Comparison of ENCODE assay signal across 16 cellular contexts in the genomic region with DNA sequence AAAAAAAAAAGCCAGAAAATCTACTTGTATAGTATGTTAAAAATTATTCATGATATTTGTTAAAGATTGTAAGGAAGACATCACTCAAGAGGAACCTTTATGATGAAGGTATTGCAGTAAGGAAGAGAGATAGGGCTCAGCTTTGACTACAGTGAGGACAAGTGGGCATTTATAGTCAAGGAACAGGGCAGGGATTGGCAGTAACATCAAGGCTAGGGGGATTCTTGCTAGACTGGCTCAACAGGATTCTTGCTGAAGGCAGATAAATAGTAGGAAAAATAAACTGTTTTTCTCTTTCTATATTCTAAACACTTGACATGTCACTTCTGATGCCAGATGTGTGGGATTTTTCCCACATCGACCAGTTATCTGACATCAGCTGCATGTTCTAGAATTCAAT.
DNase-seq lines count a peak whose midpoint lies in the region; ATAC-seq and TF ChIP-seq lines count a peak whose summit lies in the region.
"Had no signal": no experiment of that assay in that cellular context is flagged by ENCODE, and none has a peak within 500 bp of the region (broad histone marks: within the 10 kb centered on the region; RNA-seq: fewer than 3 reads in every experiment).

No MANE protein-coding gene starts in this region.

- H3F3A ChIP-seq in PC-3 (ENCODE audit: low read length, unreplicated experiment) (no peaks in the 10 kb centered on the region), smooth muscle cell (ENCODE audit: low read depth) (peaks cover 16% of the 10 kb centered on the region)

- TF ChIP-seq CTCF in Calu3 (IDR thresholded peaks at IDR 0.05; ENCODE audit: unreplicated experiment) (no peak), PC-3 (conservative IDR thresholded peaks at IDR 0.05; ENCODE audit: low read depth, low read length) (no peak), smooth muscle cell (IDR thresholded peaks at IDR 0.05; ENCODE audit: borderline replicate concordance, insufficient read depth, poor library complexity, severe bottlenecking) (no peak)

- H3K4me3 Mint-ChIP-seq in Calu3 (ENCODE audit: low read depth, unreplicated experiment), result no peak overlapping the region
- H3K4me3 Mint-ChIP-seq: CD4-positive, alpha-beta T cell; HFFc6 had no signal

- H3K4me2 ChIP-seq in PC-3 (ENCODE audit: low read length) (no peak overlapping the region), smooth muscle cell (no peak overlapping the region)
- H3K4me2 ChIP-seq: A549, KMS-11 had no signal

- no peaks in the 10 kb centered on the region for H3K27me3 ChIP-seq in PC-3 (ENCODE audit: low read length)
- H3K27me3 ChIP-seq in smooth muscle cell (ENCODE audit: low read depth), result no peaks in the 10 kb centered on the region

- no peaks in the 10 kb centered on the region for H3K9me2 ChIP-seq in PC-3 (replicated peaks; ENCODE audit: low read length)

- 33% methylated on average over 1 of the region's 1 CpG for WGBS in smooth muscle cell (ENCODE audit: low lambda C conversion rate)

- no peaks in the 10 kb centered on the region for H3K36me3 ChIP-seq in PC-3 (ENCODE audit: low read depth, low read length)
- peaks cover 10% of the 10 kb centered on the region for H3K36me3 ChIP-seq in smooth muscle cell (ENCODE audit: low read depth)

- no peaks in the 10 kb centered on the region for H3K79me2 ChIP-seq in PC-3 (ENCODE audit: low read length)
- peaks cover 10% of the 10 kb centered on the region for H3K79me2 ChIP-seq in smooth muscle cell (ENCODE audit: low read depth)

- H2AFZ ChIP-seq in PC-3 (ENCODE audit: low read length) (no peak overlapping the region), smooth muscle cell (ENCODE audit: low read depth) (no peak overlapping the region)

- H3K4me1 ChIP-seq in PC-3 (ENCODE audit: insufficient read depth, low read length) (no peaks in the 10 kb centered on the region), smooth muscle cell (ENCODE audit: low read depth) (peaks cover 8% of the 10 kb centered on the region)

- H3K27ac Mint-ChIP-seq in Calu3 (ENCODE audit: unreplicated experiment), result no peak overlapping the region
- H3K27ac Mint-ChIP-seq: CD4-positive, alpha-beta T cell; HFFc6 had no signal

- H3K27ac ChIP-seq in PC-3 (ENCODE audit: low read length), result no peak overlapping the region
- H3K27ac ChIP-seq in smooth muscle cell (ENCODE audit: low read depth), result peak overlapping the region; percentile 62
- H3K27ac ChIP-seq: A549, C4-2B, KMS-11 had no signal

- intact Hi-C loops in Calu3 (cut with micrococcal nuclease; ENCODE audit: unreplicated experiment), result no loop called here
- intact Hi-C loops in PC-3 (cut with micrococcal nuclease), result no loop called here
- intact Hi-C loops in head of caudate nucleus (cut with DNase I), result no loop called here

- H3K27me3 Mint-ChIP-seq in Calu3 (ENCODE audit: unreplicated experiment), result no peaks in the 10 kb centered on the region

- H3K9me3 ChIP-seq in PC-3 (ENCODE audit: low read length) (no peaks in the 10 kb centered on the region), smooth muscle cell (replicated peaks; ENCODE audit: low read depth) (no peaks in the 10 kb centered on the region)
- H3K9me3 ChIP-seq: A549 had no signal

- H3K4me3 ChIP-seq in PC-3 (ENCODE audit: low read length) (no peak overlapping the region), smooth muscle cell (no peak overlapping the region)
- H3K4me3 ChIP-seq: A549 had no signal

- no peaks in the 10 kb centered on the region for H3K36me3 Mint-ChIP-seq in Calu3 (ENCODE audit: insufficient read depth, unreplicated experiment)

- ATAC-seq in PC-3 (no peak), HG03442 (IDR thresholded peaks at IDR 0.05; ENCODE audit: unreplicated experiment) (no peak)
- ATAC-seq: A549, HCT116 had no signal

- DNase-seq in Calu3, result peak; percentile 37
- DNase-seq in HT-29 (ENCODE audit: low spot score), result peak; percentile 49
- DNase-seq in PC-3, result peak; percentile 14
- no peak for DNase-seq in smooth muscle cell (lab: John Stamatoyannopoulos, UW; ENCODE audit: unreplicated experiment)
- no peak for DNase-seq in activated CD8-positive, alpha-beta memory T cell treated with anti-CD3 and anti-CD28 coated beads, Interleukin-2, amount 50 U/mL, for 4 hours
- no peak for DNase-seq in head of caudate nucleus
- DNase-seq: AML-193; CD4-positive, alpha-beta T cell; GOT3; H7; HFFc6 had no signal

- H3K9ac ChIP-seq in PC-3 (ENCODE audit: low read length) (no peak overlapping the region), smooth muscle cell (ENCODE audit: low read depth) (no peak overlapping the region)
- H3K9ac ChIP-seq: KMS-11 had no signal

- peaks cover 17% of the 10 kb centered on the region for H3K4me1 Mint-ChIP-seq in Calu3 (ENCODE audit: low read depth, unreplicated experiment)

- POLR2A ChIA-PET in PC-3 (lab: Charles Lee; ENCODE audit: unreplicated experiment), result no interaction called here

- no TSS peak for BruUV-seq in Calu3 (replicated peaks; lab: Mats Ljungman, UMichigan)
- BruUV-seq in PC-3 (replicated peaks; lab: Mats Ljungman, UMichigan), result no TSS peak

- no peaks in the 10 kb centered on the region for H3K9me3 Mint-ChIP-seq in Calu3 (ENCODE audit: low read depth, unreplicated experiment)
- H3K9me3 Mint-ChIP-seq: CD4-positive, alpha-beta T cell; HFFc6 had no signal

- CTCF ChIA-PET in Calu3 (lab: Charles Lee), result interaction anchor here (0.9 kb wide), 1 partner anchor 13 kb away, joined by 3 read pairs; no protein-coding TSS in a partner anchor
- CTCF ChIA-PET in PC-3 (lab: Charles Lee), result no interaction called here

- H4K20me1 ChIP-seq in PC-3 (ENCODE audit: low read length) (no peaks in the 10 kb centered on the region), smooth muscle cell (ENCODE audit: low read depth) (no peaks in the 10 kb centered on the region)

Comparison
In these comparisons a context has a peak if more than half of its experiments do, and no peak if none do; other contexts are left out.
1. DNase-seq: peak in Calu3 (single experiment), HT-29 (single experiment) and PC-3 (single experiment); none in smooth muscle cell (single experiment), activated CD8-positive, alpha-beta memory T cell treated with anti-CD3 and anti-CD28 coated beads, Interleukin-2, amount 50 U/mL, for 4 hours (single experiment) and head of caudate nucleus (0 of 42).